8 cellular contexts compared by ENCODE assay signal in genomic region chr9:65386699-65387098, GRCh38.
DNase-seq lines count a peak whose midpoint lies in the region; ATAC-seq and TF ChIP-seq lines count a peak whose summit lies in the region.
"Not testable (repeated sequence)": the region's sequence is repeated elsewhere in the genome, so short reads cannot be mapped to it uniquely, and the experiment has no call there.

No MANE protein-coding gene starts in this region.

- not testable (repeated sequence) for H3K27ac ChIP-seq in SU-DHL-6 (ENCODE audit: low read depth, low read length); mesenchymal stem cell (ENCODE audit: low read length, poor library complexity, severe bottlenecking); urinary bladder (ENCODE audit: low read depth)

- ATAC-seq in GM18520 (IDR thresholded peaks at IDR 0.05; ENCODE audit: unreplicated experiment) (peak; percentile 73), HG03108 (IDR thresholded peaks at IDR 0.05; ENCODE audit: unreplicated experiment) (peak; percentile 77)

- not testable (repeated sequence) for H3F3A ChIP-seq in SU-DHL-6 (ENCODE audit: insufficient read depth)

- not testable (repeated sequence) for H3K79me2 ChIP-seq in SU-DHL-6 (ENCODE audit: insufficient read depth, low read length)

- H4K8ac ChIP-seq in mesenchymal stem cell (ENCODE audit: low read length): not testable (repeated sequence)

- H3K9me3 ChIP-seq in SU-DHL-6 (ENCODE audit: insufficient read depth, low read length); mesenchymal stem cell (ENCODE audit: control insufficient read depth, low read length): not testable (repeated sequence)

- H3K18ac ChIP-seq in mesenchymal stem cell (ENCODE audit: low read depth in 1 of 2, low read length in 2 of 2): not testable (repeated sequence)

- not testable (repeated sequence) for H3K36me3 ChIP-seq in SU-DHL-6 (ENCODE audit: low read length); mesenchymal stem cell (ENCODE audit: control insufficient read depth in 1 of 2, insufficient read depth in 2 of 2, low read depth in 1 of 2, low read length in 2 of 2); urinary bladder (ENCODE audit: insufficient read depth)

- peak overlapping the region; percentile 36 for H3K4me2 ChIP-seq in SU-DHL-6 (ENCODE audit: low read depth, low read length, poor library complexity, severe bottlenecking)
- H3K4me2 ChIP-seq in mesenchymal stem cell (ENCODE audit: low read length, poor library complexity, severe bottlenecking): not testable (repeated sequence)

- H2BK120ac ChIP-seq in mesenchymal stem cell (ENCODE audit: low read depth, low read length): not testable (repeated sequence)

- WGBS in mesenchymal stem cell: 92% methylated on average over 26 of the region's 28 CpGs
- 51% methylated on average over 28 of the region's 28 CpGs for WGBS in urinary bladder

- DNase-seq in activated gamma-delta T cell treated with anti-CD3 and anti-CD28 coated beads, Interleukin-2, amount 50 U/mL, for 16 hours (ENCODE audit: low read depth): peak; percentile 49
- peak; percentile 77 for DNase-seq in fibroblast of gingiva (ENCODE audit: low read depth)
- peak; percentile 80 for DNase-seq in mesenchymal stem cell
- peak; percentile 40 to 69 (median 51) for DNase-seq in stimulated activated CD4-positive, alpha-beta T cell treated with anti-CD3 and anti-CD28 coated beads, Interleukin-12 subunit alpha, Interleukin-12 subunit beta, amount 100 ng/mL, for 48 hours (ENCODE audit: low read depth in 2 of 3, low spot score in 1 of 3)

- not testable (repeated sequence) for H2BK12ac ChIP-seq in mesenchymal stem cell (ENCODE audit: low read length in 2 of 2)

- not testable (repeated sequence) for H2BK5ac ChIP-seq in mesenchymal stem cell (ENCODE audit: low read depth, low read length, poor library complexity, severe bottlenecking)

- not testable (repeated sequence) for H3K14ac ChIP-seq in mesenchymal stem cell (ENCODE audit: low read length in 2 of 2)

- not testable (repeated sequence) for H2BK15ac ChIP-seq in mesenchymal stem cell (ENCODE audit: low read depth, poor library complexity, severe bottlenecking)

- peak overlapping the region; percentile 40; the same call in 1 of the 2 replicates for H3K9ac ChIP-seq in SU-DHL-6 (ENCODE audit: low read length)
- peak overlapping the region; percentile 71 for H3K9ac ChIP-seq in mesenchymal stem cell (ENCODE audit: low read length)

- not testable (repeated sequence) for H3K9me2 ChIP-seq in SU-DHL-6 (replicated peaks; ENCODE audit: insufficient read depth, low read length)

- H4K20me1 ChIP-seq in SU-DHL-6 (ENCODE audit: low read depth, low read length): not testable (repeated sequence)

- H3K4me3 ChIP-seq in SU-DHL-6 (ENCODE audit: insufficient read depth, low read length, poor library complexity, severe bottlenecking) (peak overlapping the region; percentile 27), mesenchymal stem cell (ENCODE audit: insufficient read depth in 1 of 2, low read depth in 1 of 2, low read length in 2 of 2) (peak overlapping the region in 1 of 2 experiments; percentile 72), urinary bladder (ENCODE audit: low read depth, low read length) (peak overlapping the region; percentile 26)

- H3K27me3 ChIP-seq in SU-DHL-6 (ENCODE audit: low read length); mesenchymal stem cell (ENCODE audit: control insufficient read depth in 1 of 2, insufficient read depth in 1 of 2, low read length in 2 of 2): not testable (repeated sequence)

- not testable (repeated sequence) for H3K79me1 ChIP-seq in mesenchymal stem cell (replicated peaks; ENCODE audit: low read length, poor library complexity, severe bottlenecking)

- not testable (repeated sequence) for H3K4ac ChIP-seq in mesenchymal stem cell (ENCODE audit: low read depth in 1 of 2, low read length in 2 of 2)

- not testable (repeated sequence) for TF ChIP-seq CTCF in SU-DHL-6 (IDR thresholded peaks at IDR 0.05; ENCODE audit: insufficient read depth, low read length, poor library complexity, severe bottlenecking)

- not testable (repeated sequence) for H3K23ac ChIP-seq in mesenchymal stem cell (ENCODE audit: low read length in 2 of 2)

- H4K91ac ChIP-seq in mesenchymal stem cell (ENCODE audit: low read length): not testable (repeated sequence)

- H2AK5ac ChIP-seq in mesenchymal stem cell (ENCODE audit: low read length, severe bottlenecking): not testable (repeated sequence)

- H3K4me1 ChIP-seq in mesenchymal stem cell (ENCODE audit: control insufficient read depth, insufficient read depth, low read depth, low read length); urinary bladder (ENCODE audit: insufficient read depth): not testable (repeated sequence)

- H2AFZ ChIP-seq in SU-DHL-6 (ENCODE audit: low read depth, low read length, severe bottlenecking); mesenchymal stem cell (ENCODE audit: low read depth, low read length): not testable (repeated sequence)
